ENCODE assay signal across 11 cellular contexts in the genomic region with DNA sequence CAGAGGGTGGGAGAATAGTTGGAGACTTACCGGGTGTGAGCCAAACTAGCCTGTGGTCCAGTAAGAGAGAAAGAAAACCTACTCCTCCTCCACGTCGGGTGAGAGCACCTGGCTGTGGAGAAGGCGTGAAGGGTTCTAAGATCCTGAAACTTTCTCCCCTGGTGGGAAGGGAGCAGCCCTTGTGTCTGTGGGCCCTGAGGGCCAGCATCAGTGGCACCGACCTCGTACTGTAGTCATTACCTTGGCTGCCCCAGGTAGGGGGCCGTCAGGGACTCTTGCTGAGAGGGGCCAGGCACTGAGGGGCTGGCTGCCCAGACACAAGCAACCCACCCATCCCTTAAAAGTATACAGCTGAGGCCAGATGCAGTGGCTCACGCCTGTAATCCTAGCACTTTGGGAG.
DNase-seq lines count a peak whose midpoint lies in the region; ATAC-seq and TF ChIP-seq lines count a peak whose summit lies in the region.
"Had no signal": no experiment of that assay in that cellular context is flagged by ENCODE, and none has a peak within 500 bp of the region (broad histone marks: within the 10 kb centered on the region; RNA-seq: fewer than 3 reads in every experiment).

No MANE protein-coding gene starts in this region.

- H3K4me1 ChIP-seq in gastroesophageal sphincter (peaks cover 0 to 13% (median 0%) of the 10 kb centered on the region in 3 donors), psoas muscle (peaks cover 27% of the 10 kb centered on the region), subcutaneous abdominal adipose tissue (ENCODE audit: control insufficient read depth in 5 of 5, insufficient read depth in 5 of 5, low read length in 5 of 5) (peaks cover 2 to 34% (median 22%) of the 10 kb centered on the region in 5 donors)
- H3K4me1 ChIP-seq: BE2C, Caco-2, HAP-1 had no signal

- H3K36me3 ChIP-seq in gastroesophageal sphincter (no peaks in the 10 kb centered on the region), psoas muscle (ENCODE audit: insufficient read depth in 1 of 2, low read depth in 1 of 2) (no peaks in the 10 kb centered on the region), subcutaneous abdominal adipose tissue (ENCODE audit: control insufficient read depth in 5 of 5, insufficient read depth in 5 of 5, low read length in 5 of 5) (no peaks in the 10 kb centered on the region)
- H3K36me3 ChIP-seq: BE2C, HAP-1 had no signal

- no peak overlapping the region for H3K27ac Mint-ChIP-seq in activated T-cell treated with anti-CD3 and anti-CD28 coated beads, Interleukin-2, amount 50 U/mL, for 24 hours
- H3K27ac Mint-ChIP-seq: CD4-positive, alpha-beta T cell had no signal

- no peak overlapping the region for H3K4me3 Mint-ChIP-seq in activated T-cell treated with anti-CD3 and anti-CD28 coated beads, Interleukin-2, amount 50 U/mL, for 24 hours
- H3K4me3 Mint-ChIP-seq: CD4-positive, alpha-beta T cell had no signal

- TF ChIP-seq EP300 in gastroesophageal sphincter (IDR thresholded peaks at IDR 0.05): no peak

- H3K27ac ChIP-seq in gastroesophageal sphincter (no peak overlapping the region), psoas muscle (peak overlapping the region; percentile 83), subcutaneous abdominal adipose tissue (ENCODE audit: low read depth, low read length) (peak overlapping the region; percentile 72)

- intact Hi-C loops in psoas muscle (cut with DNase I): no loop called here

- H3K27me3 ChIP-seq in gastroesophageal sphincter (peaks cover 4% of the 10 kb centered on the region), psoas muscle (ENCODE audit: insufficient read depth in 3 of 3, low read length in 2 of 3) (no peaks in the 10 kb centered on the region), subcutaneous abdominal adipose tissue (ENCODE audit: control insufficient read depth in 5 of 5, insufficient read depth in 4 of 5, low read length in 5 of 5) (no peaks in the 10 kb centered on the region)
- H3K27me3 ChIP-seq: BE2C had no signal

- TF ChIP-seq CTCF in gastroesophageal sphincter (IDR thresholded peaks at IDR 0.05) (no peak), psoas muscle (IDR thresholded peaks at IDR 0.05) (no peak)

- H3K4me1 Mint-ChIP-seq in activated T-cell treated with anti-CD3 and anti-CD28 coated beads, Interleukin-2, amount 50 U/mL, for 24 hours (ENCODE audit: low read depth): peaks cover 12% of the 10 kb centered on the region

- H3K36me3 Mint-ChIP-seq in activated T-cell treated with anti-CD3 and anti-CD28 coated beads, Interleukin-2, amount 50 U/mL, for 24 hours (ENCODE audit: low read depth): no peaks in the 10 kb centered on the region

- H3K9me3 Mint-ChIP-seq in activated T-cell treated with anti-CD3 and anti-CD28 coated beads, Interleukin-2, amount 50 U/mL, for 24 hours: no peaks in the 10 kb centered on the region
- H3K9me3 Mint-ChIP-seq: CD4-positive, alpha-beta T cell had no signal

- DNase-seq in psoas muscle: no peak
- DNase-seq in activated T-cell treated with anti-CD3 and anti-CD28 coated beads, Interleukin-2, amount 50 U/mL, for 24 hours: no peak
- no peak for DNase-seq in NCI-H2196 (lab: John Stamatoyannopoulos, UW; ENCODE audit: unreplicated experiment)
- DNase-seq: ACHN; BE2C; Caco-2; CD4-positive, alpha-beta T cell had no signal

- peaks cover 22% of the 10 kb centered on the region for H3K27me3 Mint-ChIP-seq in activated T-cell treated with anti-CD3 and anti-CD28 coated beads, Interleukin-2, amount 50 U/mL, for 24 hours

- ATAC-seq in gastroesophageal sphincter (peak; percentile 30), psoas muscle (no peak), HG02623 (IDR thresholded peaks at IDR 0.05; ENCODE audit: unreplicated experiment) (no peak)

- 83 to 94% methylated on average over 2 to 3 of the region's 8 CpGs for WGBS in gastroesophageal sphincter (ENCODE audit: low coverage in 1 of 2), 2 donors
- WGBS in psoas muscle, 3 donors: 84 to 88% (median 87%) methylated on average over 8 of the region's 8 CpGs

- no peak overlapping the region for H3K4me3 ChIP-seq in gastroesophageal sphincter
- H3K4me3 ChIP-seq in psoas muscle: no peak overlapping the region
- no peak overlapping the region for H3K4me3 ChIP-seq in subcutaneous abdominal adipose tissue (ENCODE audit: low read depth in 1 of 5, low read length in 5 of 5)
- H3K4me3 ChIP-seq: HAP-1 had no signal

- no peak overlapping the region for H3K9ac ChIP-seq in subcutaneous abdominal adipose tissue (ENCODE audit: low read length in 5 of 5)

- TF ChIP-seq POLR2A in gastroesophageal sphincter (IDR thresholded peaks at IDR 0.05): no peak

- H3K9me3 ChIP-seq in gastroesophageal sphincter (no peaks in the 10 kb centered on the region), psoas muscle (no peaks in the 10 kb centered on the region), subcutaneous abdominal adipose tissue (ENCODE audit: control insufficient read depth in 5 of 5, low read length in 5 of 5) (no peaks in the 10 kb centered on the region)
- H3K9me3 ChIP-seq: BE2C, Caco-2, HAP-1 had no signal

Comparison
In these comparisons a context has a peak if more than half of its experiments do, and no peak if none do; other contexts are left out.
1. H3K27ac ChIP-seq: peak in psoas muscle (single experiment) and subcutaneous abdominal adipose tissue (single experiment); none in gastroesophageal sphincter (0 of 4).